19 cellular contexts compared by ENCODE assay signal in the genomic region with DNA sequence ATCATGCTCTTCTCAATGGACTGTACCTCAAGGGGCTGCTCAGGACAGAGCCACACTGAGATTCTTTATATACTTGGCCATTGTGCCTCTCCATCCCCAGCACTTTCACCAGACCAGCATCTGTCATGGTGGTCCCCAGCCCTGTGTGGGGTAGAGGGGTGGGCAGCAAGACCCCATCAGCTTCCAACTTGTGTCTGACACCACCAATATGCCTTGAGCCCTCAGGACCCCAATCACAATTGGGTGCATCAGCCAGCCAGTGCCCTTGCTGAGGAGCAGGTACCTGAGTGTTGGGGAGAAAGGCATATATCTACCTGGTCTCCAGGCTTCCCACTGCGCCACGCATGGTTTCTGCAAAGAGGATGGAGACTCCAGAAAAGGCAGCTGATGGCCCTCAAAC. TPM values are rescaled to one million over a fixed set of nuclear protein-coding genes. Genes with fewer than 3 reads are reported as not detected.
DNase-seq lines count a peak whose midpoint lies in the region; ATAC-seq and TF ChIP-seq lines count a peak whose summit lies in the region.
"Had no signal": no experiment of that assay in that cellular context is flagged by ENCODE, and none has a peak within 500 bp of the region (broad histone marks: within the 10 kb centered on the region; RNA-seq: fewer than 3 reads in every experiment).

No MANE protein-coding gene starts in this region.

- H3K27ac Mint-ChIP-seq in H9 (no peak overlapping the region), chondrocyte (ENCODE audit: unreplicated experiment) (no peak overlapping the region), neural crest cell (ENCODE audit: unreplicated experiment) (peak overlapping the region; percentile 71)
- no peak overlapping the region for H3K27ac Mint-ChIP-seq in effector memory CD8-positive, alpha-beta T cell
- H3K27ac Mint-ChIP-seq: CD4-positive, alpha-beta T cell; GM23338; HFFc6 had no signal

- no peak overlapping the region for H3T11ph ChIP-seq in H9 (ENCODE audit: low read length)

- no peaks in the 10 kb centered on the region for H3K79me2 ChIP-seq in H9 (ENCODE audit: insufficient read depth, low read length)

- no peak overlapping the region for H2BK20ac ChIP-seq in H9 (ENCODE audit: low read depth, low read length, poor library complexity, severe bottlenecking)

- H3K4me1 ChIP-seq in H9 (ENCODE audit: insufficient read depth, low read length) (no peaks in the 10 kb centered on the region), upper lobe of right lung (no peaks in the 10 kb centered on the region)

- no peak overlapping the region for H2AK5ac ChIP-seq in H9 (ENCODE audit: insufficient read length, low read length)

- no peaks in the 10 kb centered on the region for H3K36me3 ChIP-seq in upper lobe of right lung
- H3K36me3 ChIP-seq: BE2C had no signal

- intact Hi-C loops in upper lobe of right lung (cut with DNase I), result no loop called here

- no peak overlapping the region for H3K14ac ChIP-seq in H9 (ENCODE audit: insufficient read depth, low read length)

- H3K9me3 Mint-ChIP-seq in H9 (no peaks in the 10 kb centered on the region; a peak in 1 of 5 replicates), chondrocyte (ENCODE audit: low read depth) (no peaks in the 10 kb centered on the region), neural crest cell (no peaks in the 10 kb centered on the region)
- H3K9me3 Mint-ChIP-seq in effector memory CD8-positive, alpha-beta T cell, result no peaks in the 10 kb centered on the region
- H3K9me3 Mint-ChIP-seq: CD4-positive, alpha-beta T cell; GM23338 had no signal

- no peak overlapping the region for H3K4ac ChIP-seq in H9 (ENCODE audit: low read depth, low read length)

- no peak overlapping the region for H4K8ac ChIP-seq in H9 (replicated peaks; ENCODE audit: insufficient read length, low read depth, low read length)

- WGBS in H9 (ENCODE audit: extremely low coverage, insufficient read length, low lambda C conversion rate), result no CpG with 5 or more reads among the region's 2 CpGs

- H3K9me3 ChIP-seq in H9 (ENCODE audit: control insufficient read depth, low read depth, low read length), result no peaks in the 10 kb centered on the region
- no peaks in the 10 kb centered on the region for H3K9me3 ChIP-seq in upper lobe of right lung
- H3K9me3 ChIP-seq: BE2C had no signal

- H3K56ac ChIP-seq in H9 (ENCODE audit: insufficient read length, low read depth, low read length), result no peak overlapping the region

- H3K27me3 ChIP-seq in H9 (ENCODE audit: insufficient read depth, low read length), result no peaks in the 10 kb centered on the region
- no peaks in the 10 kb centered on the region for H3K27me3 ChIP-seq in upper lobe of right lung
- H3K27me3 ChIP-seq: BE2C had no signal

- no peak for ATAC-seq in upper lobe of right lung
- ATAC-seq in effector memory CD8-positive, alpha-beta T cell (replicated peaks), result no peak
- ATAC-seq: GM23338, HCT116, HepG2 had no signal

- H3K27ac ChIP-seq in H9 (ENCODE audit: insufficient read length, low read depth, low read length), result no peak overlapping the region
- no peak overlapping the region for H3K27ac ChIP-seq in upper lobe of right lung

- no peak overlapping the region for H3K18ac ChIP-seq in H9 (ENCODE audit: insufficient read length, low read depth, low read length)

- no peaks in the 10 kb centered on the region for H4K20me1 ChIP-seq in H9 (ENCODE audit: control insufficient read depth, insufficient read depth, insufficient read length)

- H3K27me3 Mint-ChIP-seq in H9 (ENCODE audit: low read depth), result peaks cover 16% of the 10 kb centered on the region
- peaks cover 5% of the 10 kb centered on the region for H3K27me3 Mint-ChIP-seq in chondrocyte (ENCODE audit: low read depth)
- H3K27me3 Mint-ChIP-seq in neural crest cell (ENCODE audit: low read depth), result peaks cover 37% of the 10 kb centered on the region
- H3K27me3 Mint-ChIP-seq in effector memory CD8-positive, alpha-beta T cell, result peaks cover 17 to 53% of the 10 kb centered on the region in 2 donors

- TF ChIP-seq CTCF in H9 (conservative IDR thresholded peaks at IDR 0.05) (no peak), chondrocyte (IDR thresholded peaks at IDR 0.05) (no peak), neural crest cell (conservative IDR thresholded peaks at IDR 0.05) (no peak), upper lobe of right lung (IDR thresholded peaks at IDR 0.05) (no peak)

- no peak overlapping the region for H3K4me3 ChIP-seq in upper lobe of right lung
- H3K4me3 ChIP-seq: GM23338 had no signal

- H3K4me3 Mint-ChIP-seq in H9, result no peak overlapping the region
- no peak overlapping the region for H3K4me3 Mint-ChIP-seq in chondrocyte (ENCODE audit: unreplicated experiment)
- no peak overlapping the region for H3K4me3 Mint-ChIP-seq in neural crest cell
- no peak overlapping the region for H3K4me3 Mint-ChIP-seq in effector memory CD8-positive, alpha-beta T cell
- H3K4me3 Mint-ChIP-seq: CD4-positive, alpha-beta T cell; GM23338; HFFc6 had no signal

- H2BK5ac ChIP-seq in H9 (ENCODE audit: insufficient read length, low read length), result no peak overlapping the region

- no peaks in the 10 kb centered on the region for H3K79me1 ChIP-seq in H9 (ENCODE audit: insufficient read depth, low read depth, low read length, poor library complexity, severe bottlenecking)

- no peak overlapping the region for H2BK15ac ChIP-seq in H9 (ENCODE audit: low read depth, low read length)

- peaks cover 7 to 11% of the 10 kb centered on the region in 2 experiments for H3K4me1 Mint-ChIP-seq in H9
- H3K4me1 Mint-ChIP-seq in chondrocyte (ENCODE audit: low read depth), result no peaks in the 10 kb centered on the region
- H3K4me1 Mint-ChIP-seq in neural crest cell, result peaks cover 11% of the 10 kb centered on the region
- H3K4me1 Mint-ChIP-seq in effector memory CD8-positive, alpha-beta T cell (ENCODE audit: low read depth in 2 of 2), result no peaks in the 10 kb centered on the region

- H4K91ac ChIP-seq in H9 (ENCODE audit: insufficient read length, low read depth, low read length), result no peak overlapping the region

- no peak overlapping the region for H4K5ac ChIP-seq in H9 (ENCODE audit: insufficient read length, low read depth, low read length)

- no peak overlapping the region for H2AFZ ChIP-seq in H9 (ENCODE audit: low read length)
- H2AFZ ChIP-seq: GM23338 had no signal

- H3K4me2 ChIP-seq in H9 (ENCODE audit: insufficient read depth, insufficient read length, low read length), result no peak overlapping the region
- H3K4me2 ChIP-seq: GM23338 had no signal

- DNase-seq in H9 (peak; percentile 7), chondrocyte (ENCODE audit: low spot score) (peak; percentile 41), neural crest cell (ENCODE audit: low read depth, low spot score) (no peak), upper lobe of right lung (peak; percentile 48), HuH-7 (ENCODE audit: low spot score) (no peak), SW 1271 (lab: John Stamatoyannopoulos, UW) (no peak)
- DNase-seq in effector memory CD8-positive, alpha-beta T cell, result no peak
- DNase-seq: ACHN; BE2C; C1 segment of cervical spinal cord; CD4-positive, alpha-beta T cell; DMS153; DMS79; GDM1; HFFc6 had no signal

- no peak overlapping the region for H2BK12ac ChIP-seq in H9 (ENCODE audit: insufficient read length, low read depth, low read length)

- H3K9ac ChIP-seq in H9 (ENCODE audit: extremely low read depth, insufficient read length, low read length), result no peak overlapping the region

- H3K23ac ChIP-seq in H9 (ENCODE audit: insufficient read length, low read depth, low read length), result no peak overlapping the region

- no peaks in the 10 kb centered on the region for H3K23me2 ChIP-seq in H9 (ENCODE audit: insufficient read length, low read depth, low read length, poor library complexity, severe bottlenecking)

- H2BK120ac ChIP-seq in H9 (ENCODE audit: low read depth, low read length, poor library complexity, severe bottlenecking), result no peak overlapping the region

- H3K36me3 Mint-ChIP-seq in H9 (ENCODE audit: insufficient read depth in 1 of 3, low read depth in 3 of 3) (no peaks in the 10 kb centered on the region), chondrocyte (ENCODE audit: low read depth) (no peaks in the 10 kb centered on the region), neural crest cell (ENCODE audit: low read depth) (no peaks in the 10 kb centered on the region)
- H3K36me3 Mint-ChIP-seq in effector memory CD8-positive, alpha-beta T cell (ENCODE audit: insufficient read depth), result no peaks in the 10 kb centered on the region

RNA-seq across cellular contexts. Expression of a gene that starts 56.3 kb away (rescaled TPM):
- total RNA-seq in H9 (2021) (0.35 TPM in 1 of 2 replicates, not detected in the other), chondrocyte (0.60 to 2.2 TPM (median 0.62 TPM) in 3 replicates), neural crest cell (1.1 and 1.2 TPM in 2 replicates), upper lobe of right lung (3.0 TPM)
- total RNA-seq: CD4-positive, alpha-beta T cell; Daoy; HepG2; HFFc6 had no signal

Comparison
In these comparisons a context has a peak if more than half of its experiments do, and no peak if none do; other contexts are left out.
1. DNase-seq: peak in H9 (single experiment), chondrocyte (single experiment) and upper lobe of right lung (single experiment); none in neural crest cell (single experiment), HuH-7 (single experiment), effector memory CD8-positive, alpha-beta T cell (0 of 3) and SW 1271 (0 of 2).